8 cellular contexts compared by ENCODE assay signal in genomic region chr17:77958716-77959215, GRCh38. TPM values are rescaled to one million over a fixed set of nuclear protein-coding genes. Genes with fewer than 3 reads are reported as not detected.
DNase-seq lines count a peak whose midpoint lies in the region; ATAC-seq and TF ChIP-seq lines count a peak whose summit lies in the region.

No MANE protein-coding gene starts in this region.

- H3K9me3 ChIP-seq in A673 (ENCODE audit: low read depth, low read length, poor library complexity, severe bottlenecking) = no peaks in the 10 kb centered on the region
- no peaks in the 10 kb centered on the region for H3K9me3 ChIP-seq in psoas muscle

- no peak for TF ChIP-seq CTCF in A673 (conservative IDR thresholded peaks at IDR 0.05; ENCODE audit: low read depth, low read length)
- TF ChIP-seq CTCF in psoas muscle (IDR thresholded peaks at IDR 0.05) = no peak

- H3K27me3 Mint-ChIP-seq in central memory CD8-positive, alpha-beta T cell = peaks cover 2% of the 10 kb centered on the region

- peaks cover 26% of the 10 kb centered on the region for H3K36me3 Mint-ChIP-seq in central memory CD8-positive, alpha-beta T cell (ENCODE audit: insufficient read depth)

- H3K4me1 ChIP-seq in A673 (ENCODE audit: insufficient read depth, low read length, poor library complexity, severe bottlenecking) (peaks cover 29% of the 10 kb centered on the region), psoas muscle (peaks cover 35% of the 10 kb centered on the region)

- H3K4me3 Mint-ChIP-seq in central memory CD8-positive, alpha-beta T cell = peak overlapping the region; percentile 97

- H3K4me3 ChIP-seq in A673 (ENCODE audit: low read depth, low read length, poor library complexity, severe bottlenecking) (peak overlapping the region; percentile 73), psoas muscle (peak overlapping the region; percentile 89)

- no TSS peak for BruUV-seq in A673 (replicated peaks; lab: Mats Ljungman, UMichigan)

- ATAC-seq in GM19397 (IDR thresholded peaks at IDR 0.05; ENCODE audit: unreplicated experiment) (peak; percentile 27), HG03520 (IDR thresholded peaks at IDR 0.05; ENCODE audit: unreplicated experiment) (peak; percentile 11), psoas muscle (no peak)
- no peak for ATAC-seq in central memory CD8-positive, alpha-beta T cell (replicated peaks; ENCODE audit: extremely low read depth, poor library complexity, severe bottlenecking)

- POLR2A ChIA-PET in A673 (lab: Charles Lee; ENCODE audit: low non-redundant PET) = interaction anchor here (0.6 to 1.0 kb wide), 11 partner anchors 17 to 504 kb away, joined by 3 to 17 read pairs (median 4); no protein-coding TSS in a partner anchor

- H3K27ac ChIP-seq in A673 (ENCODE audit: low read depth, low read length, poor library complexity, severe bottlenecking) = no peak overlapping the region
- peak overlapping the region; percentile 84 for H3K27ac ChIP-seq in psoas muscle

- 0 to 2% (median 1%) methylated on average over 23 to 96 of the region's 96 CpGs for WGBS in psoas muscle, 3 donors

- peak overlapping the region; percentile 92 for H3K27ac Mint-ChIP-seq in central memory CD8-positive, alpha-beta T cell (ENCODE audit: low read depth)

- H3K4me1 Mint-ChIP-seq in central memory CD8-positive, alpha-beta T cell = peaks cover 45% of the 10 kb centered on the region

- DNase-seq in A673 (ENCODE audit: low spot score) (no peak), psoas muscle (no peak), NCI-H1092 (lab: John Stamatoyannopoulos, UW) (no peak), NCI-H446 treated with DMSO at 0.1 percent for 48 hours (lab: John Stamatoyannopoulos, UW) (no peak), NCI-H2227 (lab: John Stamatoyannopoulos, UW; ENCODE audit: unreplicated experiment) (no peak)
- DNase-seq in central memory CD8-positive, alpha-beta T cell (ENCODE audit: low spot score in 2 of 2) = peak in 1 of 2 donors; percentile 16

- H3K9me3 Mint-ChIP-seq in central memory CD8-positive, alpha-beta T cell = no peaks in the 10 kb centered on the region

- CTCF ChIA-PET in A673 (lab: Charles Lee) = interaction anchor here (0.7 kb wide), 1 partner anchor 67 kb away, joined by 3 read pairs; no protein-coding TSS in a partner anchor

- H3K36me3 ChIP-seq in A673 (ENCODE audit: insufficient read depth, low read length, poor library complexity, severe bottlenecking) (no peaks in the 10 kb centered on the region), psoas muscle (ENCODE audit: insufficient read depth in 1 of 2, low read depth in 1 of 2) (no peaks in the 10 kb centered on the region)

- H3K27me3 ChIP-seq in A673 (replicated peaks; ENCODE audit: insufficient read depth, low read depth, low read length, poor library complexity) = peaks cover 36% of the 10 kb centered on the region
- no peaks in the 10 kb centered on the region for H3K27me3 ChIP-seq in psoas muscle (ENCODE audit: insufficient read depth in 3 of 3, low read length in 2 of 3)

- intact Hi-C loops in A673 (cut with micrococcal nuclease; ENCODE audit: unreplicated experiment) = no loop called here
- intact Hi-C loops in psoas muscle (cut with DNase I) = no loop called here

RNA-seq across cellular contexts. Expression of gene TNRC6C, which starts 0.3 kb away (rescaled TPM):
- total RNA-seq in A673 (2021) (26.7 and 30.2 TPM in 2 replicates), psoas muscle (10 to 100 TPM; 11.4 to 22.4 (median 13.6) TPM)
- 1 to 10 TPM; 1.2 to 5.4 (median 1.4) TPM for polyA plus RNA-seq in psoas muscle

Comparison
In these comparisons a context has a peak if more than half of its experiments do, and no peak if none do; other contexts are left out.
1. ATAC-seq: peak in GM19397 (single experiment) and HG03520 (single experiment); none in central memory CD8-positive, alpha-beta T cell (single experiment) and psoas muscle (0 of 4).